Comparison of ENCODE assay signal across 18 cellular contexts in genomic region chr9:16316911-16317817, GRCh38.
"Had no signal": no experiment of that assay in that cellular context is flagged by ENCODE, and none has a peak within 500 bp of the region (broad histone marks: within the 10 kb centered on the region; RNA-seq: fewer than 3 reads in every experiment).

No MANE protein-coding gene starts in this region.

- H3K27me3 Mint-ChIP-seq: activated CD4-positive, alpha-beta T cell treated with anti-CD3 and anti-CD28 coated beads, Interleukin-2, amount 10 ng/mL, durations not matched to agents 7 days and 5 days; activated naive CD8-positive, alpha-beta T cell treated with anti-CD3 and anti-CD28 coated beads for 36 hours; central memory CD8-positive, alpha-beta T cell; naive thymus-derived CD4-positive, alpha-beta T cell had no signal

- ATAC-seq: activated T-cell treated with anti-CD3 and anti-CD28 coated beads, Interleukin-2, amount 50 U/mL, for 72 hours; naive thymus-derived CD4-positive, alpha-beta T cell had no signal

- H3K9me3 Mint-ChIP-seq: activated CD4-positive, alpha-beta T cell treated with anti-CD3 and anti-CD28 coated beads, Interleukin-2, amount 10 ng/mL, durations not matched to agents 7 days and 5 days; activated naive CD8-positive, alpha-beta T cell treated with anti-CD3 and anti-CD28 coated beads for 36 hours had no signal

- H3K27me3 ChIP-seq: upper lobe of left lung had no signal

- H3K27ac ChIP-seq: upper lobe of left lung had no signal

- H3K36me3 ChIP-seq: esophagus squamous epithelium, upper lobe of left lung had no signal

- H3K4me1 Mint-ChIP-seq: activated CD4-positive, alpha-beta T cell treated with anti-CD3 and anti-CD28 coated beads, Interleukin-2, amount 10 ng/mL, durations not matched to agents 7 days and 5 days; activated naive CD8-positive, alpha-beta T cell treated with anti-CD3 and anti-CD28 coated beads for 36 hours; central memory CD8-positive, alpha-beta T cell; naive thymus-derived CD4-positive, alpha-beta T cell had no signal

- H3K27ac Mint-ChIP-seq: activated CD4-positive, alpha-beta T cell treated with anti-CD3 and anti-CD28 coated beads, Interleukin-2, amount 10 ng/mL, durations not matched to agents 7 days and 5 days; activated naive CD8-positive, alpha-beta T cell treated with anti-CD3 and anti-CD28 coated beads for 36 hours; activated T-cell treated with anti-CD3 and anti-CD28 coated beads, Interleukin-2, amount 50 U/mL, for 72 hours; naive thymus-derived CD4-positive, alpha-beta T cell had no signal

- H3K4me3 Mint-ChIP-seq: activated CD4-positive, alpha-beta T cell treated with anti-CD3 and anti-CD28 coated beads, Interleukin-2, amount 10 ng/mL, durations not matched to agents 7 days and 5 days; activated naive CD8-positive, alpha-beta T cell treated with anti-CD3 and anti-CD28 coated beads for 36 hours; activated T-cell treated with anti-CD3 and anti-CD28 coated beads, Interleukin-2, amount 50 U/mL, for 72 hours; brain; central memory CD8-positive, alpha-beta T cell; naive thymus-derived CD4-positive, alpha-beta T cell had no signal

- H3K4me3 ChIP-seq: esophagus squamous epithelium, lung, upper lobe of left lung had no signal

- H3K36me3 Mint-ChIP-seq: activated naive CD8-positive, alpha-beta T cell treated with anti-CD3 and anti-CD28 coated beads for 36 hours; brain; naive thymus-derived CD4-positive, alpha-beta T cell had no signal

- H3K9me3 ChIP-seq: esophagus squamous epithelium, upper lobe of left lung had no signal

- DNase-seq: activated CD4-positive, alpha-beta T cell treated with anti-CD3 and anti-CD28 coated beads, Interleukin-2, amount 10 ng/mL, durations not matched to agents 7 days and 5 days; activated CD8-positive, alpha-beta memory T cell treated with anti-CD3 and anti-CD28 coated beads, Interleukin-2, amount 50 U/mL, for 48 hours; activated naive CD8-positive, alpha-beta T cell treated with anti-CD3 and anti-CD28 coated beads for 36 hours; activated T-cell treated with anti-CD3 and anti-CD28 coated beads, Interleukin-2, amount 50 U/mL, for 72 hours; effector CD8-positive, alpha-beta T cell; esophagus squamous epithelium; glutamatergic neuron; kidney glomerular epithelial cell; naive thymus-derived CD4-positive, alpha-beta T cell; occipital lobe; stimulated activated CD4-positive, alpha-beta T cell treated with anti-CD3 and anti-CD28 coated beads, Interleukin-4, amount 100 ng/mL, for 4 hours; stimulated activated CD8-positive, alpha-beta memory T cell treated with anti-CD3 and anti-CD28 coated beads, Interleukin-4, amount 100 ng/mL, for 48 hours; stimulated activated naive CD4-positive, alpha-beta T cell treated with Interleukin-2 at 50 U/mL for 16 hours; SW 1271; upper lobe of left lung had no signal
